Comparison of ENCODE assay signal across 1 cellular context in genomic region chr2:241702405-241703127, GRCh38.
A peak's percentile ranks its signal among the peaks of the same experiment; 100 is the strongest.
TF ChIP-seq lines count a peak whose summit lies in the region.

No MANE protein-coding gene starts in this region.

TF ChIP-seq in HepG2, 621 proteins besides CTCF, POLR2A, EP300 and RAD21 (continued from another document and continues in another):
- TF ChIP-seq KDM5A (IDR thresholded peaks at IDR 0.05; ENCODE audit: borderline replicate concordance, low read length) = peak; percentile 65; the same call in 1 of the 2 replicates
- no peak for TF ChIP-seq IKZF1 (IDR thresholded peaks at IDR 0.05)
- TF ChIP-seq SNAPC4 (CRISPR knock-in tag; IDR thresholded peaks at IDR 0.05) = no peak
- no peak for TF ChIP-seq GMEB2 (CRISPR knock-in tag; IDR thresholded peaks at IDR 0.05; ENCODE audit: low read depth)
- no peak for TF ChIP-seq ZNF317 (CRISPR knock-in tag; IDR thresholded peaks at IDR 0.05)
- peak; percentile 87 for TF ChIP-seq ZNF883 (CRISPR knock-in tag; IDR thresholded peaks at IDR 0.05; ENCODE audit: not compliant biosample characterization)
- no peak; the same call in 1 of the 2 replicates for TF ChIP-seq ZNF878 (CRISPR knock-in tag; IDR thresholded peaks at IDR 0.05)
- no peak; the same call in 1 of the 2 replicates for TF ChIP-seq ELF3 (CRISPR knock-in tag; IDR thresholded peaks at IDR 0.05)
- no peak for TF ChIP-seq ZNF101 (CRISPR knock-in tag; IDR thresholded peaks at IDR 0.05; ENCODE audit: borderline replicate concordance, low read depth)
- TF ChIP-seq IRF1 (CRISPR knock-in tag; IDR thresholded peaks at IDR 0.05; ENCODE audit: low read depth) = 0 out of 2 replicates have a peak, but pooled peaks have one; percentile 15
- peak; percentile 54 for TF ChIP-seq RFX5 (IDR thresholded peaks at IDR 0.05; ENCODE audit: low read depth, low read length)
- peak; percentile 51; the same call in 1 of the 2 replicates for TF ChIP-seq TAF1 (CRISPR knock-in tag; IDR thresholded peaks at IDR 0.05)
- 0 out of 2 replicates have a peak, but pooled peaks have one; percentile 49 for TF ChIP-seq RNF2 (conservative IDR thresholded peaks at IDR 0.05; ENCODE audit: low read depth)
- TF ChIP-seq CENPBD1 (CRISPR knock-in tag; IDR thresholded peaks at IDR 0.05; ENCODE audit: borderline replicate concordance, low read depth) = no peak
- no peak for TF ChIP-seq ZNF17 (CRISPR knock-in tag; IDR thresholded peaks at IDR 0.05)
- no peak for TF ChIP-seq FOXA3 (CRISPR knock-in tag; IDR thresholded peaks at IDR 0.05)
- no peak for TF ChIP-seq RFX1 (IDR thresholded peaks at IDR 0.05)
- peak; percentile 50; the same call in 1 of the 2 replicates for TF ChIP-seq FOXK1 (CRISPR knock-in tag; IDR thresholded peaks at IDR 0.05; ENCODE audit: borderline replicate concordance, low read depth)
- TF ChIP-seq ELF4 (CRISPR knock-in tag; IDR thresholded peaks at IDR 0.05; ENCODE audit: borderline replicate concordance) = no peak
- TF ChIP-seq ZNF441 (CRISPR knock-in tag; IDR thresholded peaks at IDR 0.05; ENCODE audit: borderline replicate concordance) = no peak
- TF ChIP-seq SRSF4 (IDR thresholded peaks at IDR 0.05; ENCODE audit: low read depth, low read length, poor library complexity, severe bottlenecking) = no peak
- TF ChIP-seq SP1 (IDR thresholded peaks at IDR 0.05) = no peak
- TF ChIP-seq SP1 (CRISPR knock-in tag; IDR thresholded peaks at IDR 0.05) = peak; percentile 79
- TF ChIP-seq BCLAF1 (IDR thresholded peaks at IDR 0.05) = no peak
- TF ChIP-seq PTBP1 (IDR thresholded peaks at IDR 0.05; ENCODE audit: low read depth, low read length, poor library complexity, severe bottlenecking) = peak; percentile 21
- peak; percentile 51; the same call in 1 of the 2 replicates for TF ChIP-seq GATAD1 (CRISPR knock-in tag; IDR thresholded peaks at IDR 0.05)
- 0 out of 2 replicates have a peak, but pooled peaks have one; percentile 45 for TF ChIP-seq ZNF703 (CRISPR knock-in tag; IDR thresholded peaks at IDR 0.05; ENCODE audit: borderline replicate concordance)
- no peak for TF ChIP-seq ATM (IDR thresholded peaks at IDR 0.05; ENCODE audit: borderline replicate concordance)
- no peak for TF ChIP-seq U2AF2 (IDR thresholded peaks at IDR 0.05; ENCODE audit: low read depth, low read length)
- TF ChIP-seq CENPT (CRISPR knock-in tag; IDR thresholded peaks at IDR 0.05; ENCODE audit: low read depth) = no peak
- peak; percentile 49; the same call in 1 of the 2 replicates for TF ChIP-seq ISL2 (CRISPR knock-in tag; IDR thresholded peaks at IDR 0.05)
- TF ChIP-seq EEA1 (CRISPR knock-in tag; IDR thresholded peaks at IDR 0.05; ENCODE audit: borderline replicate concordance) = 0 out of 2 replicates have a peak, but pooled peaks have one; percentile 39
- no peak for TF ChIP-seq ZNF256 (CRISPR knock-in tag; conservative IDR thresholded peaks at IDR 0.05)
- peak; percentile 74 for TF ChIP-seq HNRNPLL (IDR thresholded peaks at IDR 0.05; ENCODE audit: low read depth, low read length, poor library complexity, severe bottlenecking)
- TF ChIP-seq ETV6 (CRISPR knock-in tag; conservative IDR thresholded peaks at IDR 0.05) = peak; percentile 43; the same call in 1 of the 2 replicates
- peak; percentile 46; the same call in 1 of the 2 replicates for TF ChIP-seq MXD1 (CRISPR knock-in tag; IDR thresholded peaks at IDR 0.05)
- TF ChIP-seq NFKB2 (CRISPR knock-in tag; IDR thresholded peaks at IDR 0.05; ENCODE audit: borderline replicate concordance) = no peak
- no peak for TF ChIP-seq ZNF724P (CRISPR knock-in tag; IDR thresholded peaks at IDR 0.05; ENCODE audit: borderline replicate concordance)
- TF ChIP-seq ZNF280B (CRISPR knock-in tag; IDR thresholded peaks at IDR 0.05; ENCODE audit: borderline replicate concordance) = 0 out of 2 replicates have a peak, but pooled peaks have one; percentile 76
- no peak for TF ChIP-seq CCAR2 (optimal IDR thresholded peaks at IDR 0.05; ENCODE audit: low read depth, low read length)
- no peak for TF ChIP-seq SP140L (CRISPR knock-in tag; IDR thresholded peaks at IDR 0.05; ENCODE audit: borderline replicate concordance)
- peak; percentile 71; the same call in 1 of the 2 replicates for TF ChIP-seq GABPB1 (CRISPR knock-in tag; IDR thresholded peaks at IDR 0.05)
- TF ChIP-seq CBX5 (CRISPR knock-in tag; IDR thresholded peaks at IDR 0.05; ENCODE audit: borderline replicate concordance) = no peak
- TF ChIP-seq ZNF33A (CRISPR knock-in tag; IDR thresholded peaks at IDR 0.05; ENCODE audit: borderline replicate concordance) = no peak
- TF ChIP-seq SP2 (CRISPR knock-in tag; IDR thresholded peaks at IDR 0.05) = no peak
- TF ChIP-seq ZNF362 (CRISPR knock-in tag; IDR thresholded peaks at IDR 0.05; ENCODE audit: borderline replicate concordance) = no peak
- no peak; the same call in 1 of the 2 replicates for TF ChIP-seq BRF2 (CRISPR knock-in tag; IDR thresholded peaks at IDR 0.05)
- peak; percentile 95; the same call in 1 of the 2 replicates for TF ChIP-seq ZNF572 (CRISPR knock-in tag; IDR thresholded peaks at IDR 0.05)
- TF ChIP-seq ZNF460 (CRISPR knock-in tag; IDR thresholded peaks at IDR 0.05; ENCODE audit: borderline replicate concordance) = no peak
- TF ChIP-seq ATF5 (CRISPR knock-in tag; IDR thresholded peaks at IDR 0.05; ENCODE audit: low read depth) = no peak
- TF ChIP-seq HOXA3 (CRISPR knock-in tag; IDR thresholded peaks at IDR 0.05) = peak; percentile 75
- TF ChIP-seq DPF2 (CRISPR knock-in tag; IDR thresholded peaks at IDR 0.05; ENCODE audit: borderline replicate concordance, low read depth) = no peak
- TF ChIP-seq ZMYM3 (CRISPR knock-in tag; IDR thresholded peaks at IDR 0.05) = 0 out of 2 replicates have a peak, but pooled peaks have one; percentile 42
